8 cellular contexts compared by ENCODE assay signal in genomic region chr11:86151188-86152005, GRCh38.
DNase-seq lines count a peak whose midpoint lies in the region; ATAC-seq and TF ChIP-seq lines count a peak whose summit lies in the region.

No MANE protein-coding gene starts in this region.

- H3K9ac ChIP-seq in colonic mucosa (ENCODE audit: low read depth in 2 of 2, low read length in 2 of 2) = peak overlapping the region in 1 of 2 donors; percentile 21

- TF ChIP-seq CTCF in colonic mucosa (IDR thresholded peaks at IDR 0.05) = no peak
- no peak for TF ChIP-seq CTCF in mucosa of descending colon (IDR thresholded peaks at IDR 0.05)

- H3K4me3 Mint-ChIP-seq in activated T-cell treated with anti-CD3 and anti-CD28 coated beads, Interleukin-2, amount 50 U/mL, for 72 hours = peak overlapping the region in 1 of 2 donors; percentile 5

- peaks cover 19% of the 10 kb centered on the region for H3K4me1 Mint-ChIP-seq in activated T-cell treated with anti-CD3 and anti-CD28 coated beads, Interleukin-2, amount 50 U/mL, for 72 hours (ENCODE audit: low read depth)

- peak overlapping the region; percentile 14 for H3K27ac ChIP-seq in colonic mucosa

- DNase-seq in activated T-cell treated with anti-CD3 and anti-CD28 coated beads, Interleukin-2, amount 50 U/mL, for 72 hours = no peak
- no peak for DNase-seq in activated T-cell treated with anti-CD3 and anti-CD28 coated beads, Interleukin-2, amount 50 U/mL, for 48 hours
- DNase-seq in NCI-H69 (lab: John Stamatoyannopoulos, UW) (peak; percentile 40), colonic mucosa (no peak), mucosa of descending colon (no peak), NK-92 (lab: John Stamatoyannopoulos, UW; ENCODE audit: unreplicated experiment) (no peak)
- DNase-seq in stimulated activated CD4-positive, alpha-beta T cell treated with anti-CD3 and anti-CD28 coated beads, Interleukin-2, amount 100 ng/mL, for 24 hours = no peak
- DNase-seq in activated CD4-positive, alpha-beta T cell treated with anti-CD3 and anti-CD28 coated beads, Interleukin-2, amount 50 U/mL, for 1 hour = no peak

- intact Hi-C loops in colonic mucosa (cut with DNase I) = no loop called here
- intact Hi-C loops in mucosa of descending colon (cut with DNase I, micrococcal nuclease) = no loop called here

- H3K4me3 ChIP-seq in colonic mucosa (no peak overlapping the region), mucosa of descending colon (no peak overlapping the region)

- ATAC-seq in activated T-cell treated with anti-CD3 and anti-CD28 coated beads, Interleukin-2, amount 50 U/mL, for 72 hours (replicated peaks in 1 of 2) = peak in 1 of 2 donors; percentile 43
- ATAC-seq in mucosa of descending colon = peak; percentile 45

- peaks cover 16% of the 10 kb centered on the region for H3K27me3 Mint-ChIP-seq in activated T-cell treated with anti-CD3 and anti-CD28 coated beads, Interleukin-2, amount 50 U/mL, for 72 hours (ENCODE audit: low read depth)

- H3K9me3 ChIP-seq in colonic mucosa (no peaks in the 10 kb centered on the region), mucosa of descending colon (no peaks in the 10 kb centered on the region)

- peak overlapping the region; percentile 8 for H3K27ac Mint-ChIP-seq in activated T-cell treated with anti-CD3 and anti-CD28 coated beads, Interleukin-2, amount 50 U/mL, for 72 hours

- no peaks in the 10 kb centered on the region for H3K27me3 ChIP-seq in colonic mucosa

- H3K36me3 ChIP-seq in colonic mucosa (no peaks in the 10 kb centered on the region), mucosa of descending colon (ENCODE audit: low read depth) (no peaks in the 10 kb centered on the region)

- H3K4me1 ChIP-seq in colonic mucosa = no peaks in the 10 kb centered on the region
- peaks cover 3% of the 10 kb centered on the region for H3K4me1 ChIP-seq in mucosa of descending colon (ENCODE audit: low read depth)

- H3K36me3 Mint-ChIP-seq in activated T-cell treated with anti-CD3 and anti-CD28 coated beads, Interleukin-2, amount 50 U/mL, for 72 hours (ENCODE audit: insufficient read depth in 2 of 2) = no peaks in the 10 kb centered on the region

- H3K9me3 Mint-ChIP-seq in activated T-cell treated with anti-CD3 and anti-CD28 coated beads, Interleukin-2, amount 50 U/mL, for 72 hours = no peaks in the 10 kb centered on the region
